8 cellular contexts compared by ENCODE assay signal in genomic region chr12:53675701-53676607, GRCh38. TPM values are rescaled to one million over a fixed set of nuclear protein-coding genes. Genes with fewer than 3 reads are reported as not detected.
DNase-seq lines count a peak whose midpoint lies in the region; ATAC-seq and TF ChIP-seq lines count a peak whose summit lies in the region.

Gene ATP5MC2 (minus strand): TSS chr12:53676083. CDS start chr12:53672614, 3,469 bp downstream.

- DNase-seq in NCI-H1694 (lab: John Stamatoyannopoulos, UW): peak; percentile 92
- DNase-seq in amniotic stem cell (lab: John Stamatoyannopoulos, UW): peak; percentile 97
- DNase-seq in left cardiac atrium: peak; percentile 98
- DNase-seq in progenitor cell of endocrine pancreas (ENCODE audit: low spot score, unreplicated experiment): peak; percentile 95
- peak; percentile 98 for DNase-seq in ureter (ENCODE audit: low spot score)

- H3K27me3 Mint-ChIP-seq in T-helper 1 cell treated with Interleukin-12 subunit alpha and Interleukin-12 subunit beta and Interleukin-4 antibody, amounts not matched to agents 30 μg/mL and 1 μg/mL, for 36 hours (ENCODE audit: low read depth): peaks cover 36% of the 10 kb centered on the region
- H3K27me3 Mint-ChIP-seq in progenitor cell of endocrine pancreas: peaks cover 13% of the 10 kb centered on the region

- H3K9me3 Mint-ChIP-seq in T-helper 1 cell treated with Interleukin-12 subunit alpha and Interleukin-12 subunit beta and Interleukin-4 antibody, amounts not matched to agents 30 μg/mL and 1 μg/mL, for 36 hours: no peaks in the 10 kb centered on the region
- no peaks in the 10 kb centered on the region for H3K9me3 Mint-ChIP-seq in progenitor cell of endocrine pancreas (ENCODE audit: low read depth)

- peak within 1 kb of the TSS; percentile 92 for H3K27ac Mint-ChIP-seq in T-helper 1 cell treated with Interleukin-12 subunit alpha and Interleukin-12 subunit beta and Interleukin-4 antibody, amounts not matched to agents 30 μg/mL and 1 μg/mL, for 36 hours
- peak within 1 kb of the TSS; percentile 97 for H3K27ac Mint-ChIP-seq in progenitor cell of endocrine pancreas

- intact Hi-C loops in left cardiac atrium (cut with DNase I): loop anchor here (2.0 to 10.0 kb wide), 3 partner anchors 79 to 131 kb away; no protein-coding TSS in a partner anchor

- ATAC-seq in HG02885 (IDR thresholded peaks at IDR 0.05; ENCODE audit: poor library complexity, unreplicated experiment) (peak; percentile 97), left cardiac atrium (peak; percentile 95 to 96)

- peaks cover 23% of the 10 kb centered on the region for H3K4me1 Mint-ChIP-seq in T-helper 1 cell treated with Interleukin-12 subunit alpha and Interleukin-12 subunit beta and Interleukin-4 antibody, amounts not matched to agents 30 μg/mL and 1 μg/mL, for 36 hours (ENCODE audit: low read depth)
- H3K4me1 Mint-ChIP-seq in progenitor cell of endocrine pancreas (ENCODE audit: low read depth): peaks cover 24% of the 10 kb centered on the region

- H3K36me3 Mint-ChIP-seq in T-helper 1 cell treated with Interleukin-12 subunit alpha and Interleukin-12 subunit beta and Interleukin-4 antibody, amounts not matched to agents 30 μg/mL and 1 μg/mL, for 36 hours (ENCODE audit: low read depth): peaks cover 25% of the 10 kb centered on the region
- peaks cover 15% of the 10 kb centered on the region for H3K36me3 Mint-ChIP-seq in progenitor cell of endocrine pancreas (ENCODE audit: insufficient read depth)

- H3K4me3 Mint-ChIP-seq in T-helper 1 cell treated with Interleukin-12 subunit alpha and Interleukin-12 subunit beta and Interleukin-4 antibody, amounts not matched to agents 30 μg/mL and 1 μg/mL, for 36 hours: peak within 1 kb of the TSS; percentile 88
- H3K4me3 Mint-ChIP-seq in progenitor cell of endocrine pancreas (ENCODE audit: low read depth): peak within 1 kb of the TSS; percentile 91

- TF ChIP-seq CTCF in progenitor cell of endocrine pancreas (IDR thresholded peaks at IDR 0.05; ENCODE audit: unreplicated experiment): peak; percentile 97

- peak; percentile 85 for TF ChIP-seq POLR2A in GM15510 (IDR thresholded peaks at IDR 0.05; ENCODE audit: borderline replicate concordance, extremely low read depth, insufficient read length)

RNA-seq across cellular contexts. Expression of gene ATP5MC2, which starts in this region (rescaled TPM):
- total RNA-seq in left cardiac atrium (100 to 1,000 TPM; 416 TPM), progenitor cell of endocrine pancreas (316 and 327 TPM in 2 replicates), ureter (341 TPM)

Comparison
In these comparisons a context has a peak if more than half of its experiments do, and no peak if none do; other contexts are left out.
1. Peak in every context shown above with its lines: DNase-seq and ATAC-seq.